In genomic region chr6:1867197-1867596, GRCh38 we compare ENCODE assay signal across 21 cellular contexts.
"Had no signal": no experiment of that assay in that cellular context is flagged by ENCODE, and none has a peak within 500 bp of the region (broad histone marks: within the 10 kb centered on the region; RNA-seq: fewer than 3 reads in every experiment).

No MANE protein-coding gene starts in this region.

- H3K27me3 Mint-ChIP-seq: activated CD8-positive, alpha-beta T cell treated with anti-CD3 and anti-CD28 coated beads for 36 hours; activated naive CD4-positive, alpha-beta T cell treated with anti-CD3 and anti-CD28 coated beads, Interleukin-2, amount 10 ng/mL, durations not matched to agents 7 days and 5 days; activated naive CD8-positive, alpha-beta T cell treated with anti-CD3 and anti-CD28 coated beads for 36 hours had no signal

- ATAC-seq: activated CD4-positive, CD25-positive, alpha-beta regulatory T cell treated with anti-CD3 and anti-CD28 coated beads, Interleukin-2, amount 50 U/mL, for 24 hours; activated CD8-positive, alpha-beta T cell treated with anti-CD3 and anti-CD28 coated beads for 36 hours; activated T-cell treated with anti-CD3 and anti-CD28 coated beads, Interleukin-2, amount 50 U/mL, for 72 hours had no signal

- H3K27ac ChIP-seq: SJCRH30 had no signal

- H3K36me3 Mint-ChIP-seq: activated naive CD4-positive, alpha-beta T cell treated with anti-CD3 and anti-CD28 coated beads, Interleukin-2, amount 10 ng/mL, durations not matched to agents 7 days and 5 days; activated naive CD8-positive, alpha-beta T cell treated with anti-CD3 and anti-CD28 coated beads for 36 hours had no signal

- H3K9ac ChIP-seq: SK-N-SH had no signal

- H3K9me3 ChIP-seq: SJCRH30, SK-N-SH had no signal

- DNase-seq: activated CD4-positive, alpha-beta T cell treated with anti-CD3 and anti-CD28 coated beads for 4 hours; activated CD8-positive, alpha-beta memory T cell treated with anti-CD3 and anti-CD28 coated beads, Interleukin-2, amount 50 U/mL, for 4 hours; activated CD8-positive, alpha-beta T cell treated with anti-CD3 and anti-CD28 coated beads for 36 hours; activated gamma-delta T cell treated with Interleukin-2 at 50 U/mL for 16 hours; activated naive CD4-positive, alpha-beta T cell treated with anti-CD3 and anti-CD28 coated beads, Interleukin-2, amount 10 ng/mL, durations not matched to agents 7 days and 5 days; activated naive CD8-positive, alpha-beta T cell treated with anti-CD3 and anti-CD28 coated beads for 36 hours; activated T-cell treated with anti-CD3 and anti-CD28 coated beads, Interleukin-2, amount 50 U/mL, for 72 hours; cerebellar nuclear complex; KBM-7; NCI-H1048; NCI-H1417; NCI-H1930; NCI-H2107; NCI-H345; NCI-H510A; NCI-H526 treated with DMSO at 0.1 percent for 48 hours; SJCRH30; SK-N-SH; SW 1271 had no signal

- H3K4me3 Mint-ChIP-seq: activated CD8-positive, alpha-beta T cell treated with anti-CD3 and anti-CD28 coated beads for 36 hours; activated naive CD4-positive, alpha-beta T cell treated with anti-CD3 and anti-CD28 coated beads, Interleukin-2, amount 10 ng/mL, durations not matched to agents 7 days and 5 days; activated naive CD8-positive, alpha-beta T cell treated with anti-CD3 and anti-CD28 coated beads for 36 hours; activated T-cell treated with anti-CD3 and anti-CD28 coated beads, Interleukin-2, amount 50 U/mL, for 72 hours had no signal

- H3K9me2 ChIP-seq: SK-N-SH had no signal

- H3K27me3 ChIP-seq: SJCRH30 had no signal

- H3K4me2 ChIP-seq: SK-N-SH had no signal

- H3K4me3 ChIP-seq: SJCRH30 had no signal

- H3K4me1 Mint-ChIP-seq: activated naive CD4-positive, alpha-beta T cell treated with anti-CD3 and anti-CD28 coated beads, Interleukin-2, amount 10 ng/mL, durations not matched to agents 7 days and 5 days had no signal

- H3K27ac Mint-ChIP-seq: activated CD8-positive, alpha-beta T cell treated with anti-CD3 and anti-CD28 coated beads for 36 hours; activated naive CD4-positive, alpha-beta T cell treated with anti-CD3 and anti-CD28 coated beads, Interleukin-2, amount 10 ng/mL, durations not matched to agents 7 days and 5 days; activated naive CD8-positive, alpha-beta T cell treated with anti-CD3 and anti-CD28 coated beads for 36 hours; activated T-cell treated with anti-CD3 and anti-CD28 coated beads, Interleukin-2, amount 50 U/mL, for 72 hours; activated T-helper 2 cell treated with anti-CD3 and anti-CD28 coated beads, Interferon-gamma antibody, Interleukin-2, Interleukin-4, amounts not matched to agents 10 μg/mL and 5 μg/mL and 100 μg/mL, durations not matched to agents 14 hours and 24 hours and 36 hours had no signal

- H3K36me3 ChIP-seq: SJCRH30 had no signal
